6 cellular contexts compared by ENCODE assay signal in the genomic region with DNA sequence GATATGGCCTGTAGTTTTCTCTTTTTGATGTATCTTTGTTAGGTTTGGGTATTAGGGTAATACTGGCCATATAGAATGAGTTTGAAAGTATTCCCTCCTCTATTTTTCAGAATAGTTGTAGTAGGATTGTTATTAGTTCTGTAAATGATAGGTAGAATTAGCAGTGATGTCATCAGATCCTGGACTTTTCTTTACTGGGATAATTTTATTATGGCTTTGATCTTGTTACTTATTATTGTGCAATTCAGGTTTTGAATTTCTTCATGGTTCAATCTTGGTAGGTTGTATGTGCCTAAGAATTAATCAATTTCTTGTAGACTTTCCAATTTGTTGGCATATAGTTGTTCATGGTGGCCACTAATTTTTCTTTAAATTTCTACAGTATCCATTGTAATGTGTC.
"Had no signal": no experiment of that assay in that cellular context is flagged by ENCODE, and none has a peak within 500 bp of the region (broad histone marks: within the 10 kb centered on the region; RNA-seq: fewer than 3 reads in every experiment).

No MANE protein-coding gene starts in this region.

- H3K4me3 ChIP-seq: K562 had no signal

- FAIRE-seq: HTR-8/SVneo, K562 had no signal

- H3K27ac ChIP-seq: HL-60, KMS-11 had no signal

- H3K9ac ChIP-seq: KMS-11 had no signal

- ATAC-seq: K562 had no signal

- H3K4me2 ChIP-seq: KMS-11 had no signal

- DNase-seq: KBM-7, KG1 had no signal
